ENCODE assay signal across 27 cellular contexts in genomic region chr9:135587658-135588057, GRCh38. TPM values are rescaled to one million over a fixed set of nuclear protein-coding genes. Genes with fewer than 3 reads are reported as not detected.
"Had no signal": no experiment of that assay in that cellular context is flagged by ENCODE, and none has a peak within 500 bp of the region (broad histone marks: within the 10 kb centered on the region; RNA-seq: fewer than 3 reads in every experiment).

No MANE protein-coding gene starts in this region.

- H3K27ac ChIP-seq: colonic mucosa, gastrocnemius medialis, heart left ventricle, ovary, suprapubic skin, transverse colon, vagina had no signal

- H3K27ac Mint-ChIP-seq: activated B cell treated with CpG ODN at 0.5 μM for 24 hours; activated CD4-positive, alpha-beta memory T cell treated with anti-CD3 and anti-CD28 coated beads, Interleukin-2, amount 10 ng/mL, durations not matched to agents 7 days and 5 days; activated CD8-positive, alpha-beta memory T cell treated with anti-CD3 and anti-CD28 coated beads, Interleukin-2, amount 10 ng/mL, durations not matched to agents 7 days and 5 days; activated T-helper 2 cell treated with anti-CD3 and anti-CD28 coated beads, Interferon-gamma antibody, Interleukin-2, Interleukin-4, amounts not matched to agents 10 μg/mL and 5 μg/mL and 100 μg/mL, durations not matched to agents 14 hours and 24 hours and 36 hours; brain; naive thymus-derived CD8-positive, alpha-beta T cell had no signal

- FAIRE-seq: endometrium had no signal

- H3K4me1 ChIP-seq: colonic mucosa, gastrocnemius medialis, heart left ventricle, suprapubic skin, transverse colon, vagina had no signal

- H3K36me3 ChIP-seq: colonic mucosa, gastrocnemius medialis, heart left ventricle, ovary, suprapubic skin, transverse colon, vagina had no signal

- H3K4me3 ChIP-seq: colonic mucosa, gastrocnemius medialis, heart left ventricle, ovary, smooth muscle cell, suprapubic skin, transverse colon, vagina had no signal

- H3K4me1 Mint-ChIP-seq: activated B cell treated with CpG ODN at 0.5 μM for 24 hours; activated CD4-positive, alpha-beta memory T cell treated with anti-CD3 and anti-CD28 coated beads, Interleukin-2, amount 10 ng/mL, durations not matched to agents 7 days and 5 days; activated CD8-positive, alpha-beta memory T cell treated with anti-CD3 and anti-CD28 coated beads, Interleukin-2, amount 10 ng/mL, durations not matched to agents 7 days and 5 days; brain; immature natural killer cell; stimulated activated naive CD8-positive, alpha-beta T cell treated with anti-CD3 and anti-CD28 coated beads, Interleukin-15, amount 100 ng/mL, for 72 hours had no signal

- H3K4me3 Mint-ChIP-seq: activated B cell treated with CpG ODN at 0.5 μM for 24 hours; activated CD4-positive, alpha-beta memory T cell treated with anti-CD3 and anti-CD28 coated beads, Interleukin-2, amount 10 ng/mL, durations not matched to agents 7 days and 5 days; activated CD8-positive, alpha-beta memory T cell treated with anti-CD3 and anti-CD28 coated beads, Interleukin-2, amount 10 ng/mL, durations not matched to agents 7 days and 5 days; brain; immature natural killer cell; naive thymus-derived CD8-positive, alpha-beta T cell; stimulated activated naive CD8-positive, alpha-beta T cell treated with anti-CD3 and anti-CD28 coated beads, Interleukin-15, amount 100 ng/mL, for 72 hours had no signal

- ATAC-seq: activated CD8-positive, alpha-beta memory T cell treated with anti-CD3 and anti-CD28 coated beads, Interleukin-2, amount 10 ng/mL, durations not matched to agents 7 days and 5 days; gastrocnemius medialis; heart left ventricle; naive thymus-derived CD8-positive, alpha-beta T cell; sciatic nerve; stimulated activated naive CD8-positive, alpha-beta T cell treated with anti-CD3 and anti-CD28 coated beads, Interleukin-15, amount 100 ng/mL, for 72 hours had no signal

- H3K27me3 ChIP-seq: colonic mucosa, ovary, vagina had no signal

- H3K9me3 ChIP-seq: colonic mucosa, gastrocnemius medialis, heart left ventricle, ovary, suprapubic skin, transverse colon, vagina had no signal

- DNase-seq: activated B cell treated with CpG ODN at 0.5 μM for 24 hours; activated CD4-positive, alpha-beta memory T cell treated with anti-CD3 and anti-CD28 coated beads, Interleukin-2, amount 10 ng/mL, durations not matched to agents 7 days and 5 days; activated CD4-positive, alpha-beta T cell treated with anti-CD3 and anti-CD28 coated beads for 4 hours; activated CD8-positive, alpha-beta memory T cell treated with anti-CD3 and anti-CD28 coated beads, Interleukin-2, amount 10 ng/mL, durations not matched to agents 7 days and 5 days; activated naive CD4-positive, alpha-beta T cell treated with Interleukin-2 at 50 U/mL for 16 hours; central memory CD4-positive, alpha-beta T cell; colonic mucosa; gastrocnemius medialis; heart left ventricle; immature natural killer cell; mesenchymal stem cell; ovary; stimulated activated CD4-positive, alpha-beta T cell treated with anti-CD3 and anti-CD28 coated beads, Interleukin-4, amount 100 ng/mL, for 1 hour; stimulated activated naive CD8-positive, alpha-beta T cell treated with anti-CD3 and anti-CD28 coated beads, Interleukin-15, amount 100 ng/mL, for 72 hours; T-helper 9 cell; transverse colon had no signal

- H3K36me3 Mint-ChIP-seq: activated CD8-positive, alpha-beta memory T cell treated with anti-CD3 and anti-CD28 coated beads, Interleukin-2, amount 10 ng/mL, durations not matched to agents 7 days and 5 days; brain; immature natural killer cell; naive thymus-derived CD8-positive, alpha-beta T cell had no signal

- H3K27me3 Mint-ChIP-seq: activated CD4-positive, alpha-beta memory T cell treated with anti-CD3 and anti-CD28 coated beads, Interleukin-2, amount 10 ng/mL, durations not matched to agents 7 days and 5 days; activated CD8-positive, alpha-beta memory T cell treated with anti-CD3 and anti-CD28 coated beads, Interleukin-2, amount 10 ng/mL, durations not matched to agents 7 days and 5 days had no signal

- H3K9me3 Mint-ChIP-seq: activated B cell treated with CpG ODN at 0.5 μM for 24 hours; activated CD4-positive, alpha-beta memory T cell treated with anti-CD3 and anti-CD28 coated beads, Interleukin-2, amount 10 ng/mL, durations not matched to agents 7 days and 5 days; activated T-helper 2 cell treated with anti-CD3 and anti-CD28 coated beads, Interferon-gamma antibody, Interleukin-2, Interleukin-4, amounts not matched to agents 10 μg/mL and 5 μg/mL and 100 μg/mL, durations not matched to agents 14 hours and 24 hours and 36 hours; brain; immature natural killer cell; naive thymus-derived CD8-positive, alpha-beta T cell; stimulated activated naive CD8-positive, alpha-beta T cell treated with anti-CD3 and anti-CD28 coated beads, Interleukin-15, amount 100 ng/mL, for 72 hours had no signal

- H3K4me2 ChIP-seq: smooth muscle cell had no signal

RNA-seq across cellular contexts. Expression of gene PAEP, which starts 26.1 kb away (rescaled TPM):
- total RNA-seq: activated B cell treated with CpG ODN at 0.5 μM for 24 hours; activated CD4-positive, alpha-beta memory T cell treated with anti-CD3 and anti-CD28 coated beads, Interleukin-2, amount 10 ng/mL, durations not matched to agents 7 days and 5 days; activated CD8-positive, alpha-beta memory T cell treated with anti-CD3 and anti-CD28 coated beads, Interleukin-2, amount 10 ng/mL, durations not matched to agents 7 days and 5 days; activated T-helper 2 cell treated with anti-CD3 and anti-CD28 coated beads, Interferon-gamma antibody, Interleukin-2, Interleukin-4, amounts not matched to agents 10 μg/mL and 5 μg/mL and 100 μg/mL, durations not matched to agents 14 hours and 24 hours and 36 hours; colonic mucosa; gastrocnemius medialis; heart left ventricle; mucosa of gallbladder; naive thymus-derived CD8-positive, alpha-beta T cell; sciatic nerve; transverse colon; vagina had no signal
- polyA plus RNA-seq: esophagus; heart left ventricle; immature natural killer cell; naive thymus-derived CD8-positive, alpha-beta T cell; smooth muscle cell had no signal

RNA-seq across cellular contexts. Expression of gene OBP2A, which starts 41.7 kb away (rescaled TPM):
- total RNA-seq: activated B cell treated with CpG ODN at 0.5 μM for 24 hours; activated CD4-positive, alpha-beta memory T cell treated with anti-CD3 and anti-CD28 coated beads, Interleukin-2, amount 10 ng/mL, durations not matched to agents 7 days and 5 days; activated CD8-positive, alpha-beta memory T cell treated with anti-CD3 and anti-CD28 coated beads, Interleukin-2, amount 10 ng/mL, durations not matched to agents 7 days and 5 days; activated T-helper 2 cell treated with anti-CD3 and anti-CD28 coated beads, Interferon-gamma antibody, Interleukin-2, Interleukin-4, amounts not matched to agents 10 μg/mL and 5 μg/mL and 100 μg/mL, durations not matched to agents 14 hours and 24 hours and 36 hours; colonic mucosa; gastrocnemius medialis; heart left ventricle; mucosa of gallbladder; naive thymus-derived CD8-positive, alpha-beta T cell; sciatic nerve; smooth muscle cell; transverse colon; vagina had no signal
- polyA plus RNA-seq: esophagus; heart left ventricle; immature natural killer cell; naive thymus-derived CD8-positive, alpha-beta T cell; ovary had no signal

RNA-seq across cellular contexts. Expression of gene GLT6D1, which starts 51.7 kb away (rescaled TPM):
- total RNA-seq: activated B cell treated with CpG ODN at 0.5 μM for 24 hours; activated CD4-positive, alpha-beta memory T cell treated with anti-CD3 and anti-CD28 coated beads, Interleukin-2, amount 10 ng/mL, durations not matched to agents 7 days and 5 days; activated CD8-positive, alpha-beta memory T cell treated with anti-CD3 and anti-CD28 coated beads, Interleukin-2, amount 10 ng/mL, durations not matched to agents 7 days and 5 days; activated T-helper 2 cell treated with anti-CD3 and anti-CD28 coated beads, Interferon-gamma antibody, Interleukin-2, Interleukin-4, amounts not matched to agents 10 μg/mL and 5 μg/mL and 100 μg/mL, durations not matched to agents 14 hours and 24 hours and 36 hours; colonic mucosa; gastrocnemius medialis; heart left ventricle; lower leg skin; mucosa of gallbladder; naive thymus-derived CD8-positive, alpha-beta T cell; ovary; sciatic nerve; smooth muscle cell; suprapubic skin; transverse colon; vagina had no signal
- polyA plus RNA-seq: esophagus; heart left ventricle; immature natural killer cell; naive thymus-derived CD8-positive, alpha-beta T cell; ovary; smooth muscle cell had no signal
